ENCODE assay signal across 1 cellular context in genomic region chr6:82362144-82362543, GRCh38.
TF ChIP-seq lines count a peak whose summit lies in the region.

No MANE protein-coding gene starts in this region.

TF ChIP-seq in GM12878, 131 proteins besides CTCF, POLR2A, EP300 and RAD21:
- TF ChIP-seq LARP7 (IDR thresholded peaks at IDR 0.05) (no peak), GATAD2B (conservative IDR thresholded peaks at IDR 0.05; ENCODE audit: low read depth) (no peak), ZNF622 (IDR thresholded peaks at IDR 0.05) (no peak), NRF1 (conservative IDR thresholded peaks at IDR 0.05; ENCODE audit: low read depth, low read length) (no peak), HDAC2 (IDR thresholded peaks at IDR 0.05) (no peak), NR2F1 (conservative IDR thresholded peaks at IDR 0.05) (no peak), BCL3 (IDR thresholded peaks at IDR 0.05; ENCODE audit: borderline replicate concordance, insufficient read depth, low read depth, low read length, poor library complexity, severe bottlenecking) (no peak), POLR2AphosphoS2 (IDR thresholded peaks at IDR 0.05; ENCODE audit: low read depth, low read length) (no peak)
- TF ChIP-seq, protein P1, sequence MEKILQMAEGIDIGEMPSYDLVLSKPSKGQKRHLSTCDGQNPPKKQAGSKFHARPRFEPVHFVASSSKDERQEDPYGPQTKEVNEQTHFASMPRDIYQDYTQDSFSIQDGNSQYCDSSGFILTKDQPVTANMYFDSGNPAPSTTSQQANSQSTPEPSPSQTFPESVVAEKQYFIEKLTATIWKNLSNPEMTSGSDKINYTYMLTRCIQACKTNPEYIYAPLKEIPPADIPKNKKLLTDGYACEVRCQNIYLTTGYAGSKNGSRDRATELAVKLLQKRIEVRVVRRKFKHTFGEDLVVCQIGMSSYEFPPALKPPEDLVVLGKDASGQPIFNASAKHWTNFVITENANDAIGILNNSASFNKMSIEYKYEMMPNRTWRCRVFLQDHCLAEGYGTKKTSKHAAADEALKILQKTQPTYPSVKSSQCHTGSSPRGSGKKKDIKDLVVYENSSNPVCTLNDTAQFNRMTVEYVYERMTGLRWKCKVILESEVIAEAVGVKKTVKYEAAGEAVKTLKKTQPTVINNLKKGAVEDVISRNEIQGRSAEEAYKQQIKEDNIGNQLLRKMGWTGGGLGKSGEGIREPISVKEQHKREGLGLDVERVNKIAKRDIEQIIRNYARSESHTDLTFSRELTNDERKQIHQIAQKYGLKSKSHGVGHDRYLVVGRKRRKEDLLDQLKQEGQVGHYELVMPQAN (conservative IDR thresholded peaks at IDR 0.05), result no peak
- TF ChIP-seq, protein P2, sequence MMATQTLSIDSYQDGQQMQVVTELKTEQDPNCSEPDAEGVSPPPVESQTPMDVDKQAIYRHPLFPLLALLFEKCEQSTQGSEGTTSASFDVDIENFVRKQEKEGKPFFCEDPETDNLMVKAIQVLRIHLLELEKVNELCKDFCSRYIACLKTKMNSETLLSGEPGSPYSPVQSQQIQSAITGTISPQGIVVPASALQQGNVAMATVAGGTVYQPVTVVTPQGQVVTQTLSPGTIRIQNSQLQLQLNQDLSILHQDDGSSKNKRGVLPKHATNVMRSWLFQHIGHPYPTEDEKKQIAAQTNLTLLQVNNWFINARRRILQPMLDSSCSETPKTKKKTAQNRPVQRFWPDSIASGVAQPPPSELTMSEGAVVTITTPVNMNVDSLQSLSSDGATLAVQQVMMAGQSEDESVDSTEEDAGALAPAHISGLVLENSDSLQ (IDR thresholded peaks at IDR 0.05), result no peak
- TF ChIP-seq, protein P3, sequence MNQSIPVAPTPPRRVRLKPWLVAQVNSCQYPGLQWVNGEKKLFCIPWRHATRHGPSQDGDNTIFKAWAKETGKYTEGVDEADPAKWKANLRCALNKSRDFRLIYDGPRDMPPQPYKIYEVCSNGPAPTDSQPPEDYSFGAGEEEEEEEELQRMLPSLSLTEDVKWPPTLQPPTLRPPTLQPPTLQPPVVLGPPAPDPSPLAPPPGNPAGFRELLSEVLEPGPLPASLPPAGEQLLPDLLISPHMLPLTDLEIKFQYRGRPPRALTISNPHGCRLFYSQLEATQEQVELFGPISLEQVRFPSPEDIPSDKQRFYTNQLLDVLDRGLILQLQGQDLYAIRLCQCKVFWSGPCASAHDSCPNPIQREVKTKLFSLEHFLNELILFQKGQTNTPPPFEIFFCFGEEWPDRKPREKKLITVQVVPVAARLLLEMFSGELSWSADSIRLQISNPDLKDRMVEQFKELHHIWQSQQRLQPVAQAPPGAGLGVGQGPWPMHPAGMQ (IDR thresholded peaks at IDR 0.05; ENCODE audit: borderline replicate concordance), result no peak
